9 cellular contexts compared by ENCODE assay signal in genomic region chr9:29830815-29831214, GRCh38.
DNase-seq lines count a peak whose midpoint lies in the region; ATAC-seq and TF ChIP-seq lines count a peak whose summit lies in the region.
"Had no signal": no experiment of that assay in that cellular context is flagged by ENCODE, and none has a peak within 500 bp of the region (broad histone marks: within the 10 kb centered on the region; RNA-seq: fewer than 3 reads in every experiment).

No MANE protein-coding gene starts in this region.

- peaks cover 6% of the 10 kb centered on the region for H3K9me3 Mint-ChIP-seq in activated naive CD8-positive, alpha-beta T cell treated with anti-CD3 and anti-CD28 coated beads for 36 hours
- peaks cover 9% of the 10 kb centered on the region for H3K9me3 Mint-ChIP-seq in activated CD8-positive, alpha-beta T cell treated with anti-CD3 and anti-CD28 coated beads, Interleukin-2, amount 10 ng/mL, durations not matched to agents 7 days and 5 days (ENCODE audit: insufficient read depth)
- peaks cover 0 to 20% (median 4%) of the 10 kb centered on the region in 11 donors for H3K9me3 Mint-ChIP-seq in naive thymus-derived CD4-positive, alpha-beta T cell

- no peak overlapping the region for H3K27ac ChIP-seq in RWPE1
- no peak overlapping the region for H3K27ac ChIP-seq in naive thymus-derived CD4-positive, alpha-beta T cell (ENCODE audit: low read depth, low read length)

- intact Hi-C loops in naive thymus-derived CD4-positive, alpha-beta T cell (cut with micrococcal nuclease) = no loop called here

- H3K4me1 ChIP-seq in naive thymus-derived CD4-positive, alpha-beta T cell (ENCODE audit: control insufficient read depth in 2 of 2, insufficient read depth in 2 of 2, low read length in 2 of 2) = no peaks in the 10 kb centered on the region

- H3K27ac Mint-ChIP-seq in activated naive CD8-positive, alpha-beta T cell treated with anti-CD3 and anti-CD28 coated beads for 36 hours = no peak overlapping the region
- H3K27ac Mint-ChIP-seq in activated CD8-positive, alpha-beta T cell treated with anti-CD3 and anti-CD28 coated beads, Interleukin-2, amount 10 ng/mL, durations not matched to agents 7 days and 5 days = no peak overlapping the region
- H3K27ac Mint-ChIP-seq in naive thymus-derived CD4-positive, alpha-beta T cell = no peak overlapping the region

- H3K36me3 Mint-ChIP-seq in activated naive CD8-positive, alpha-beta T cell treated with anti-CD3 and anti-CD28 coated beads for 36 hours = no peaks in the 10 kb centered on the region
- no peaks in the 10 kb centered on the region for H3K36me3 Mint-ChIP-seq in activated CD8-positive, alpha-beta T cell treated with anti-CD3 and anti-CD28 coated beads, Interleukin-2, amount 10 ng/mL, durations not matched to agents 7 days and 5 days (ENCODE audit: low read depth)
- no peaks in the 10 kb centered on the region for H3K36me3 Mint-ChIP-seq in naive thymus-derived CD4-positive, alpha-beta T cell

- no peaks in the 10 kb centered on the region for H3K4me1 Mint-ChIP-seq in activated naive CD8-positive, alpha-beta T cell treated with anti-CD3 and anti-CD28 coated beads for 36 hours
- no peaks in the 10 kb centered on the region for H3K4me1 Mint-ChIP-seq in activated CD8-positive, alpha-beta T cell treated with anti-CD3 and anti-CD28 coated beads, Interleukin-2, amount 10 ng/mL, durations not matched to agents 7 days and 5 days (ENCODE audit: low read depth)
- H3K4me1 Mint-ChIP-seq in naive thymus-derived CD4-positive, alpha-beta T cell = no peaks in the 10 kb centered on the region

- no peak overlapping the region for H3K4me3 ChIP-seq in naive thymus-derived CD4-positive, alpha-beta T cell (ENCODE audit: low read length)
- H3K4me3 ChIP-seq: K562 had no signal

- no peaks in the 10 kb centered on the region for H3K9me3 ChIP-seq in naive thymus-derived CD4-positive, alpha-beta T cell (ENCODE audit: control insufficient read depth in 2 of 3, low read length in 3 of 3)

- in situ Hi-C loops in ACHN (cut with HindIII; ENCODE audit: low pct_ligation_motif_present, low pct_unique_long_range_greater_than_20kb, low sequenced_read_pairs) = no loop called here

- no peaks in the 10 kb centered on the region for H3K27me3 Mint-ChIP-seq in activated naive CD8-positive, alpha-beta T cell treated with anti-CD3 and anti-CD28 coated beads for 36 hours
- no peaks in the 10 kb centered on the region for H3K27me3 Mint-ChIP-seq in activated CD8-positive, alpha-beta T cell treated with anti-CD3 and anti-CD28 coated beads, Interleukin-2, amount 10 ng/mL, durations not matched to agents 7 days and 5 days (ENCODE audit: low read depth)
- H3K27me3 Mint-ChIP-seq in naive thymus-derived CD4-positive, alpha-beta T cell = no peaks in the 10 kb centered on the region

- no peaks in the 10 kb centered on the region for H3K36me3 ChIP-seq in naive thymus-derived CD4-positive, alpha-beta T cell (ENCODE audit: control insufficient read depth in 2 of 3, insufficient read depth in 3 of 3, low read length in 3 of 3)

- POLR2A ChIA-PET in RWPE1 (lab: Yijun Ruan, JAX; ENCODE audit: low non-redundant PET) = no interaction called here
- POLR2A ChIA-PET in activated CD8-positive, alpha-beta T cell treated with anti-CD3 and anti-CD28 coated beads, Interleukin-2, amount 10 ng/mL, durations not matched to agents 7 days and 5 days (lab: Charles Lee) = no interaction called here
- POLR2A ChIA-PET in naive thymus-derived CD4-positive, alpha-beta T cell (lab: Charles Lee) = no interaction called here

- no peak overlapping the region for H3K4me3 Mint-ChIP-seq in activated naive CD8-positive, alpha-beta T cell treated with anti-CD3 and anti-CD28 coated beads for 36 hours
- no peak overlapping the region for H3K4me3 Mint-ChIP-seq in activated CD8-positive, alpha-beta T cell treated with anti-CD3 and anti-CD28 coated beads, Interleukin-2, amount 10 ng/mL, durations not matched to agents 7 days and 5 days
- H3K4me3 Mint-ChIP-seq in naive thymus-derived CD4-positive, alpha-beta T cell = no peak overlapping the region

- ATAC-seq in activated CD8-positive, alpha-beta T cell treated with anti-CD3 and anti-CD28 coated beads, Interleukin-2, amount 10 ng/mL, durations not matched to agents 7 days and 5 days = no peak
- ATAC-seq in naive thymus-derived CD4-positive, alpha-beta T cell = no peak
- ATAC-seq: K562 had no signal

- DNase-seq in ACHN (peak; percentile 32), HPDE6-E6E7 (ENCODE audit: extremely low spot score) (peak; percentile 8), RWPE1 (ENCODE audit: low spot score) (peak; percentile 28), iPS-NIHi11 (ENCODE audit: low spot score) (peak; percentile 46), GF-D8 (lab: John Stamatoyannopoulos, UW) (no peak)
- no peak for DNase-seq in activated naive CD8-positive, alpha-beta T cell treated with anti-CD3 and anti-CD28 coated beads for 36 hours
- DNase-seq in activated CD8-positive, alpha-beta T cell treated with anti-CD3 and anti-CD28 coated beads, Interleukin-2, amount 10 ng/mL, durations not matched to agents 7 days and 5 days = no peak
- no peak for DNase-seq in naive thymus-derived CD4-positive, alpha-beta T cell

- CTCF ChIA-PET in RWPE1 (lab: Yijun Ruan, JAX) = no interaction called here
- CTCF ChIA-PET in activated CD8-positive, alpha-beta T cell treated with anti-CD3 and anti-CD28 coated beads, Interleukin-2, amount 10 ng/mL, durations not matched to agents 7 days and 5 days (lab: Charles Lee) = no interaction called here
- CTCF ChIA-PET in naive thymus-derived CD4-positive, alpha-beta T cell (lab: Charles Lee) = no interaction called here

- peak; percentile 80 for TF ChIP-seq CTCF in RWPE1 (conservative IDR thresholded peaks at IDR 0.05; ENCODE audit: low read depth)

- no peaks in the 10 kb centered on the region for H3K27me3 ChIP-seq in naive thymus-derived CD4-positive, alpha-beta T cell (ENCODE audit: control insufficient read depth in 2 of 2, insufficient read depth in 2 of 2, low read length in 2 of 2)

Comparison
In these comparisons a context has a peak if more than half of its experiments do, and no peak if none do; other contexts are left out.
1. DNase-seq: peak in ACHN (single experiment), HPDE6-E6E7 (single experiment), RWPE1 (single experiment) and iPS-NIHi11 (single experiment); none in GF-D8 (single experiment), activated naive CD8-positive, alpha-beta T cell treated with anti-CD3 and anti-CD28 coated beads for 36 hours (single experiment), activated CD8-positive, alpha-beta T cell treated with anti-CD3 and anti-CD28 coated beads, Interleukin-2, amount 10 ng/mL, durations not matched to agents 7 days and 5 days (single experiment) and naive thymus-derived CD4-positive, alpha-beta T cell (0 of 9).